In genomic region chr19:45499196-45500180, GRCh38 we compare ENCODE assay signal across 6 cellular contexts. TPM values are rescaled to one million over a fixed set of nuclear protein-coding genes. Genes with fewer than 3 reads are reported as not detected.
DNase-seq lines count a peak whose midpoint lies in the region; ATAC-seq and TF ChIP-seq lines count a peak whose summit lies in the region.

No MANE protein-coding gene starts in this region.

- H3K27ac Mint-ChIP-seq in activated naive CD8-positive, alpha-beta T cell treated with anti-CD3 and anti-CD28 coated beads for 36 hours, result no peak overlapping the region
- peak overlapping the region in 1 of 6 donors; percentile 80 for H3K27ac Mint-ChIP-seq in naive B cell
- no peak overlapping the region for H3K27ac Mint-ChIP-seq in osteocyte (ENCODE audit: unreplicated experiment)

- H3K9me3 Mint-ChIP-seq in activated naive CD8-positive, alpha-beta T cell treated with anti-CD3 and anti-CD28 coated beads for 36 hours, result no peaks in the 10 kb centered on the region
- H3K9me3 Mint-ChIP-seq in naive B cell, result no peaks in the 10 kb centered on the region
- no peaks in the 10 kb centered on the region for H3K9me3 Mint-ChIP-seq in osteocyte (ENCODE audit: unreplicated experiment)

- peaks cover 17% of the 10 kb centered on the region for H3K4me1 Mint-ChIP-seq in activated naive CD8-positive, alpha-beta T cell treated with anti-CD3 and anti-CD28 coated beads for 36 hours
- peaks cover 37 to 44% (median 40%) of the 10 kb centered on the region in 3 donors for H3K4me1 Mint-ChIP-seq in naive B cell
- H3K4me1 Mint-ChIP-seq in osteocyte (ENCODE audit: unreplicated experiment), result peaks cover 16% of the 10 kb centered on the region

- H3K36me3 Mint-ChIP-seq in activated naive CD8-positive, alpha-beta T cell treated with anti-CD3 and anti-CD28 coated beads for 36 hours, result no peaks in the 10 kb centered on the region
- H3K36me3 Mint-ChIP-seq in naive B cell (no peaks in the 10 kb centered on the region), osteocyte (ENCODE audit: unreplicated experiment) (no peaks in the 10 kb centered on the region)

- H3K27me3 Mint-ChIP-seq in activated naive CD8-positive, alpha-beta T cell treated with anti-CD3 and anti-CD28 coated beads for 36 hours, result peaks cover 20% of the 10 kb centered on the region
- peaks cover 9 to 25% (median 11%) of the 10 kb centered on the region in 3 donors for H3K27me3 Mint-ChIP-seq in naive B cell
- H3K27me3 Mint-ChIP-seq in osteocyte (ENCODE audit: unreplicated experiment), result peaks cover 26% of the 10 kb centered on the region

- H3K4me3 Mint-ChIP-seq in activated naive CD8-positive, alpha-beta T cell treated with anti-CD3 and anti-CD28 coated beads for 36 hours, result peak overlapping the region; percentile 32
- H3K4me3 Mint-ChIP-seq in naive B cell (peak overlapping the region; percentile 42 to 88 (median 72)), osteocyte (ENCODE audit: unreplicated experiment) (no peak overlapping the region)

- no peak for TF ChIP-seq CTCF in osteocyte (IDR thresholded peaks at IDR 0.05)

- ATAC-seq in naive B cell (ENCODE audit: low read depth in 2 of 2) (peak; percentile 3 to 14), HG02981 (IDR thresholded peaks at IDR 0.05; ENCODE audit: unreplicated experiment) (no peak)

- DNase-seq in AG08396 (ENCODE audit: low spot score), result peak; percentile 40
- DNase-seq in NCI-H1048 (lab: John Stamatoyannopoulos, UW), result peak; percentile 28
- DNase-seq in activated naive CD8-positive, alpha-beta T cell treated with anti-CD3 and anti-CD28 coated beads for 36 hours, result peak; percentile 71
- no peak for DNase-seq in naive B cell
- no peak for DNase-seq in osteocyte (ENCODE audit: extremely low spot score, unreplicated experiment)

RNA-seq across cellular contexts. Expression of gene PPM1N, which starts 1.2 kb away (rescaled TPM):
- 1 to 10 TPM; 1.4 to 1.9 TPM for total RNA-seq in activated naive CD8-positive, alpha-beta T cell treated with anti-CD3 and anti-CD28 coated beads for 36 hours
- polyA plus RNA-seq in naive B cell (ENCODE audit: low read depth in 6 of 6), result 1 to 10 TPM; 1.6 to 3.4 (median 2.4) TPM
- total RNA-seq in osteocyte, result 0.29 and 0.62 TPM in 2 replicates

RNA-seq across cellular contexts. Expression of gene RTN2, which starts 2.6 kb away (rescaled TPM):
- 1 to 10 TPM; 1.3 to 1.8 TPM for total RNA-seq in activated naive CD8-positive, alpha-beta T cell treated with anti-CD3 and anti-CD28 coated beads for 36 hours
- under 1 TPM in 3 of 6 donors, not detected in 3; 0.28 to 0.58 (median 0.47) TPM for polyA plus RNA-seq in naive B cell (ENCODE audit: low read depth in 6 of 6)
- total RNA-seq in osteocyte, result 15.6 and 15.8 TPM in 2 replicates

RNA-seq across cellular contexts. Expression of gene VASP, which starts 7.8 kb away (rescaled TPM):
- 100 to 1,000 TPM; 133 to 134 TPM for total RNA-seq in activated naive CD8-positive, alpha-beta T cell treated with anti-CD3 and anti-CD28 coated beads for 36 hours
- 10 to 100 TPM; 51.5 to 87.2 (median 64.3) TPM for polyA plus RNA-seq in naive B cell (ENCODE audit: low read depth in 6 of 6)
- total RNA-seq in osteocyte, result 61.9 and 68.9 TPM in 2 replicates

RNA-seq across cellular contexts. Expression of gene FOSB, which starts 31.7 kb away (rescaled TPM):
- 10 to 100 TPM in 1 of 2 experiments, 1 to 10 TPM in 1; 9.7 to 10.5 TPM for total RNA-seq in activated naive CD8-positive, alpha-beta T cell treated with anti-CD3 and anti-CD28 coated beads for 36 hours
- 100 to 1,000 TPM in 1 of 6 donors, 10 to 100 TPM in 5; 26.6 to 110 (median 82.1) TPM for polyA plus RNA-seq in naive B cell (ENCODE audit: low read depth in 6 of 6)
- total RNA-seq in osteocyte, result 93.8 and 176 TPM in 2 replicates

Comparison
In these comparisons a context has a peak if more than half of its experiments do, and no peak if none do; other contexts are left out.
1. DNase-seq: peak in AG08396 (single experiment), NCI-H1048 (single experiment) and activated naive CD8-positive, alpha-beta T cell treated with anti-CD3 and anti-CD28 coated beads for 36 hours (single experiment); none in naive B cell (single experiment) and osteocyte (single experiment).